ENCODE assay signal across 8 cellular contexts in the genomic region with DNA sequence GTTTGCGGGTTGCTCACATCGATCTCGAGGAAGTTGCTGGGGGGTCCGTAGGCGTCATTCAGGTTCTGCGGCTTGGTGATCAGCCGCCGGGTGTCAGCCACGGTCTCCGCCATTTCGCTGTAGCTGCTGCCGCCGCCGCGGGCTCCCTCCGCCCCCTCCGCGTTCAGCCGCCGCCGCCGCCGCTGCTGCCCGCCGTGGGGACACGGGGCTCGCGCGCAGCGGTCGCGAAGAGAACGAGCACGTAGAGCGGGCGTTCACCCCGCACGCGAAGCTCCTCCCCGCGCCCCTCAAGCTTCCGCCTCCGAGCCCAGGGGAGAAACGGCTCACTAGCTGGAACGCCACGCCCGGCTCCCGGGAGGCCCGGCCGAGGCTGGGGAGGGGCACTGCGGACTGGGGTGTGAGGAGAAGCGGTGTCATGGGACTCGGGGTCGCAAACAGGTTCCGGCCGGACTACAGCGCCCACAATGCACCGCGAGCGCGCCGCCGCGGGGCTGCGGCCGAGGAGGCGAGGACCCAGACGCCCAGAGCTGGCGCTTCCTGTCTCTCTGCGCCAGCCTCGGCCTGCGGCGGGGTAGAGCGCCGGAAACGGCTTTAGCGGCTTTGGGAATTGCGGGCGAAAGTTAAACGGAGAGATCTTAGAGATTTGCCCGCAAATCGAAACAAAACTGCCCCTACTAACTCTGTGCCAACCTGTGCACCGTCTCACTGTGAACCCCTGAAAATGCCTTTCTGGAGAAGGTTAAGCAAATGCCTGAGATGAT. TPM values are rescaled to one million over a fixed set of nuclear protein-coding genes. Genes with fewer than 3 reads are reported as not detected.
DNase-seq lines count a peak whose midpoint lies in the region; ATAC-seq and TF ChIP-seq lines count a peak whose summit lies in the region.

A gene (minus strand): TSS at position 232 of the 761 bp plus-strand sequence. CDS start 119 bp downstream, at position 113.

- in situ Hi-C loops in KBM-7 (cut with MboI; ENCODE audit: low pct_unique_long_range_greater_than_20kb, low sequenced_read_pairs) = no loop called here

- DNase-seq in DMS79 treated with DMSO at 0.1 percent for 48 hours (lab: John Stamatoyannopoulos, UW) = peak; percentile 89
- peak; percentile 99 for DNase-seq in KBM-7
- DNase-seq in Peyer's patch = peak; percentile 93 to 98 (median 98)
- DNase-seq in activated T-cell treated with anti-CD3 and anti-CD28 coated beads, Interleukin-2, amount 50 U/mL, for 48 hours = peak; percentile 94 to 95
- DNase-seq in stimulated activated CD8-positive, alpha-beta memory T cell treated with anti-CD3 and anti-CD28 coated beads, Interleukin-7, amount 100 ng/mL, for 24 hours (ENCODE audit: low read depth) = peak; percentile 74

- H3K9ac ChIP-seq in muscle layer of colon (ENCODE audit: low read length) = peak within 1 kb of the TSS; percentile 90

- H3K4me3 ChIP-seq in Peyer's patch (peak within 1 kb of the TSS; percentile 63 to 85 (median 77)), esophagus (ENCODE audit: low read depth in 1 of 2, low read length in 2 of 2) (peak within 1 kb of the TSS; percentile 74 to 97), muscle layer of colon (ENCODE audit: low read depth in 1 of 2, low read length in 2 of 2) (peak within 1 kb of the TSS; percentile 94 to 95)

- H3K27ac ChIP-seq in Peyer's patch (peak within 1 kb of the TSS; percentile 89 to 97 (median 92)), esophagus (ENCODE audit: low read depth in 2 of 2, low read length in 1 of 2) (peak within 1 kb of the TSS; percentile 95 to 99), muscle layer of colon (ENCODE audit: low read depth, low read length) (peak within 1 kb of the TSS; percentile 90)

- H3K4me1 ChIP-seq in Peyer's patch (peaks cover 0 to 21% (median 8%) of the 10 kb centered on the region in 4 donors), esophagus (ENCODE audit: control insufficient read depth in 2 of 2, insufficient read depth in 2 of 2, low read length in 1 of 2) (peaks cover 0 to 2% of the 10 kb centered on the region in 2 donors), muscle layer of colon (ENCODE audit: insufficient read depth, low read length) (peaks cover 11% of the 10 kb centered on the region)

- WGBS in esophagus, 2 donors = 0 to 1% methylated on average over 64 to 83 of the region's 83 CpGs

- TF ChIP-seq POLR2A in Peyer's patch (IDR thresholded peaks at IDR 0.05) = peak; percentile 53 to 55

- H3K36me3 ChIP-seq in Peyer's patch = peaks cover 0 to 2% (median 0%) of the 10 kb centered on the region in 3 donors
- H3K36me3 ChIP-seq in esophagus (ENCODE audit: control insufficient read depth in 2 of 2, insufficient read depth in 2 of 2, low read length in 1 of 2) = no peaks in the 10 kb centered on the region
- H3K36me3 ChIP-seq in muscle layer of colon (ENCODE audit: insufficient read depth, low read length) = no peaks in the 10 kb centered on the region

- peak; percentile 89 for ATAC-seq in GM21717 (IDR thresholded peaks at IDR 0.05; ENCODE audit: unreplicated experiment)

- TF ChIP-seq CTCF in Peyer's patch (IDR thresholded peaks at IDR 0.05) = peak in 3 of 6 experiments; percentile 13 to 24 (median 22)

- H3K27me3 ChIP-seq in Peyer's patch (no peaks in the 10 kb centered on the region), esophagus (ENCODE audit: control insufficient read depth in 1 of 2, insufficient read depth in 2 of 2, low read length in 2 of 2) (no peaks in the 10 kb centered on the region), muscle layer of colon (ENCODE audit: control insufficient read depth in 1 of 2, insufficient read depth in 2 of 2, low read length in 2 of 2) (no peaks in the 10 kb centered on the region)

- H3K9me3 ChIP-seq in Peyer's patch (no peaks in the 10 kb centered on the region), esophagus (ENCODE audit: control insufficient read depth in 2 of 2, insufficient read depth in 1 of 2, low read depth in 1 of 2, low read length in 1 of 2) (no peaks in the 10 kb centered on the region), muscle layer of colon (ENCODE audit: low read length) (no peaks in the 10 kb centered on the region)

RNA-seq across cellular contexts. Expression of the gene that starts here (rescaled TPM):
- 100 to 1,000 TPM in 1 of 4 donors, 10 to 100 TPM in 3; 71.0 to 110 (median 96.8) TPM for total RNA-seq in Peyer's patch
- 100 to 1,000 TPM; 149 to 178 TPM for polyA plus RNA-seq in esophagus

Comparison
In these comparisons a context has a peak if more than half of its experiments do, and no peak if none do; other contexts are left out.
1. Peak in every context shown above with its lines: DNase-seq, ATAC-seq, H3K4me3 ChIP-seq and H3K27ac ChIP-seq.